10 cellular contexts compared by ENCODE assay signal in the genomic region with DNA sequence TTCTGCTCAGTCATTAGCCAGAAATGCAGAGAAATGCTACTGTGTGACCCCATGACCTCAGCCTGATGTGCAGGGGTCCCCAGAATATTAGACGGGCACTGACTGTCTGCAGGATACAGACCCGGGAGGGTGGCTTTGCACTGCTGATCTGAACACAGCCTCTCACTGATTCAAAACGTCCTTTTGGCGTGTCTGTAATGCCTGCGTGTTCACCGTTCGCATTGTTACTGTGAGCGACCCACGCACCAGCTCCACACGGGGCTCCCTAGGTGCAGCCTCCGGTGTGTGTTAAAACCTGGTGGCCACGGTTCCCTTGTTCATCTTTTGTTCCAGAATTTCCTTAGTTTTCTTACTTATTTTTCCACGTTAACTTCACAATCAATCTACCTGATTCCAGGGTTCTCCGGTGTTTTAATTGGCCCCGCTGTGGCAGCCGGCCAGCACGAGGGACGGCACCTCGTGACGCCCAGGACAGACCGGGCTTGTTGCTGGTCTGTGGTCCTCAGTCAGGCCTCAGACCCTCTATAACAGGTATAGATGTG. TPM values are rescaled to one million over a fixed set of nuclear protein-coding genes. Genes with fewer than 3 reads are reported as not detected.
DNase-seq lines count a peak whose midpoint lies in the region; ATAC-seq and TF ChIP-seq lines count a peak whose summit lies in the region.
"Had no signal": no experiment of that assay in that cellular context is flagged by ENCODE, and none has a peak within 500 bp of the region (broad histone marks: within the 10 kb centered on the region; RNA-seq: fewer than 3 reads in every experiment).

No MANE protein-coding gene starts in this region.

- no peaks in the 10 kb centered on the region for H3K36me3 ChIP-seq in tibial artery

- DNase-seq in right cardiac atrium = peak in 2 of 3 donors; percentile 31 to 44
- no peak for DNase-seq in left ventricle myocardium superior
- no peak for DNase-seq in activated naive CD8-positive, alpha-beta T cell treated with anti-CD3 and anti-CD28 coated beads, Interleukin-2, amount 50 U/mL, for 24 hours
- peak; percentile 18 for DNase-seq in natural killer cell
- no peak for DNase-seq in tibial artery
- no peak for DNase-seq in NCI-H345 (lab: John Stamatoyannopoulos, UW)
- DNase-seq in pons (ENCODE audit: low spot score) = no peak
- DNase-seq: HCEC 1CT, NCI-H187 had no signal

- H3K4me3 ChIP-seq in right cardiac atrium (ENCODE audit: low read length) (no peak overlapping the region), tibial artery (no peak overlapping the region)

- H3K4me1 ChIP-seq in right cardiac atrium (ENCODE audit: control insufficient read depth, insufficient read depth, low read length) = peaks cover 12% of the 10 kb centered on the region
- H3K4me1 ChIP-seq in tibial artery = peaks cover 13 to 34% (median 31%) of the 10 kb centered on the region in 4 donors

- intact Hi-C loops in right cardiac atrium (cut with DNase I) (no loop called here), left ventricle myocardium superior (cut with micrococcal nuclease) (no loop called here), natural killer cell (cut with micrococcal nuclease) (loop anchor here (5.0 kb wide), 1 partner anchor 272 kb away; the partner anchor contains the start of genes GAK and TMEM175), tibial artery (cut with DNase I; ENCODE audit: low total_unique reads) (no loop called here)

- ATAC-seq in right cardiac atrium = no peak
- no peak for ATAC-seq in left ventricle myocardium superior
- no peak for ATAC-seq in activated naive CD8-positive, alpha-beta T cell treated with anti-CD3 and anti-CD28 coated beads, Interleukin-2, amount 50 U/mL, for 24 hours
- no peak for ATAC-seq in natural killer cell
- no peak for ATAC-seq in GM19397 (IDR thresholded peaks at IDR 0.05; ENCODE audit: unreplicated experiment)

- no peaks in the 10 kb centered on the region for H3K9me3 Mint-ChIP-seq in activated naive CD8-positive, alpha-beta T cell treated with anti-CD3 and anti-CD28 coated beads, Interleukin-2, amount 50 U/mL, for 24 hours
- H3K9me3 Mint-ChIP-seq in natural killer cell = no peaks in the 10 kb centered on the region

- H3K4me3 Mint-ChIP-seq in activated naive CD8-positive, alpha-beta T cell treated with anti-CD3 and anti-CD28 coated beads, Interleukin-2, amount 50 U/mL, for 24 hours = no peak overlapping the region
- H3K4me3 Mint-ChIP-seq in natural killer cell = peak overlapping the region; percentile 92

- H3K27me3 ChIP-seq in right cardiac atrium (ENCODE audit: control insufficient read depth, insufficient read depth) (no peaks in the 10 kb centered on the region), tibial artery (no peaks in the 10 kb centered on the region)

- H3K4me1 Mint-ChIP-seq in activated naive CD8-positive, alpha-beta T cell treated with anti-CD3 and anti-CD28 coated beads, Interleukin-2, amount 50 U/mL, for 24 hours = peaks cover 47% of the 10 kb centered on the region
- H3K4me1 Mint-ChIP-seq in natural killer cell = peaks cover 53 to 72% of the 10 kb centered on the region in 2 donors

- no peaks in the 10 kb centered on the region for H3K36me3 Mint-ChIP-seq in activated naive CD8-positive, alpha-beta T cell treated with anti-CD3 and anti-CD28 coated beads, Interleukin-2, amount 50 U/mL, for 24 hours (ENCODE audit: low read depth)
- no peaks in the 10 kb centered on the region for H3K36me3 Mint-ChIP-seq in natural killer cell

- no peak overlapping the region for H3K27ac ChIP-seq in right cardiac atrium (ENCODE audit: low read length)
- no peak overlapping the region for H3K27ac ChIP-seq in tibial artery

- H3K9me3 ChIP-seq in right cardiac atrium (ENCODE audit: control insufficient read depth, low read length) (no peaks in the 10 kb centered on the region), tibial artery (no peaks in the 10 kb centered on the region)

- no peaks in the 10 kb centered on the region for H3K27me3 Mint-ChIP-seq in activated naive CD8-positive, alpha-beta T cell treated with anti-CD3 and anti-CD28 coated beads, Interleukin-2, amount 50 U/mL, for 24 hours
- no peaks in the 10 kb centered on the region for H3K27me3 Mint-ChIP-seq in natural killer cell (ENCODE audit: low read depth in 2 of 2)

- peak overlapping the region; percentile 21 for H3K27ac Mint-ChIP-seq in activated naive CD8-positive, alpha-beta T cell treated with anti-CD3 and anti-CD28 coated beads, Interleukin-2, amount 50 U/mL, for 24 hours
- H3K27ac Mint-ChIP-seq in natural killer cell = peak overlapping the region; percentile 98 to 100

- WGBS in right cardiac atrium = 95% methylated on average over 21 of the region's 21 CpGs

- TF ChIP-seq CTCF in natural killer cell (IDR thresholded peaks at IDR 0.05) (no peak), tibial artery (IDR thresholded peaks at IDR 0.05) (no peak)

RNA-seq across cellular contexts. Expression of gene SPON2, which starts 32.0 kb away (rescaled TPM):
- 10 to 100 TPM; 12.2 to 27.4 (median 14.2) TPM for total RNA-seq in right cardiac atrium
- 9.6 TPM for polyA plus RNA-seq in right cardiac atrium
- total RNA-seq in left ventricle myocardium superior = 22.8 TPM
- 1,000 to 10,000 TPM; 1,124 to 1,574 (median 1,339) TPM for total RNA-seq in natural killer cell

RNA-seq across cellular contexts. Expression of gene CTBP1, which starts 44.6 kb away (rescaled TPM):
- total RNA-seq in right cardiac atrium (100 to 1,000 TPM; 123 to 145 (median 134) TPM), left ventricle myocardium superior (133 TPM), natural killer cell (100 to 1,000 TPM; 384 to 388 (median 388) TPM)
- polyA plus RNA-seq in right cardiac atrium = 119 TPM

Comparison
In these comparisons a context has a peak if more than half of its experiments do, and no peak if none do; other contexts are left out.
1. DNase-seq: peak in right cardiac atrium (2 of 3) and natural killer cell (single experiment); none in left ventricle myocardium superior (single experiment), activated naive CD8-positive, alpha-beta T cell treated with anti-CD3 and anti-CD28 coated beads, Interleukin-2, amount 50 U/mL, for 24 hours (single experiment), tibial artery (0 of 2), NCI-H345 (single experiment) and pons (single experiment).
2. RNA of gene SPON2, which starts 32.0 kb away (total RNA-seq): 1,124 to 1,574 TPM in natural killer cell; 22.8 TPM in left ventricle myocardium superior (single experiment) and 12.2 to 27.4 TPM in right cardiac atrium; every median in the first group is over 10 times any median in the second.